In genomic region chr3:129441215-129441614, GRCh38 we compare ENCODE assay signal across 8 cellular contexts. TPM values are rescaled to one million over a fixed set of nuclear protein-coding genes. Genes with fewer than 3 reads are reported as not detected.
DNase-seq lines count a peak whose midpoint lies in the region; ATAC-seq and TF ChIP-seq lines count a peak whose summit lies in the region.

No MANE protein-coding gene starts in this region.

- no peaks in the 10 kb centered on the region for H3K9me3 ChIP-seq in BLaER1
- H3K9me3 ChIP-seq in body of pancreas: no peaks in the 10 kb centered on the region
- H3K9me3 ChIP-seq in mucosa of stomach (ENCODE audit: control insufficient read depth, low read length): no peaks in the 10 kb centered on the region

- intact Hi-C loops in body of pancreas (cut with DNase I): no loop called here

- peaks cover 43% of the 10 kb centered on the region for H3K79me2 ChIP-seq in KMS-11 (ENCODE audit: insufficient read depth, low read depth)

- peaks cover 52% of the 10 kb centered on the region for H3K4me1 ChIP-seq in BLaER1
- peaks cover 38% of the 10 kb centered on the region for H3K4me1 ChIP-seq in KMS-11 (ENCODE audit: low read depth, poor library complexity, severe bottlenecking)
- H3K4me1 ChIP-seq in body of pancreas: peaks cover 76% of the 10 kb centered on the region
- peaks cover 30% of the 10 kb centered on the region for H3K4me1 ChIP-seq in mucosa of stomach (ENCODE audit: control insufficient read depth, insufficient read depth, low read length)

- no peak for TF ChIP-seq CTCF in KMS-11 (conservative IDR thresholded peaks at IDR 0.05; ENCODE audit: low read depth, low read length)
- no peak for TF ChIP-seq CTCF in body of pancreas (IDR thresholded peaks at IDR 0.05)

- peak overlapping the region; percentile 94 for H3K4me2 ChIP-seq in BLaER1
- peak overlapping the region; percentile 63 for H3K4me2 ChIP-seq in KMS-11

- ATAC-seq in body of pancreas: no peak
- ATAC-seq in HG02759 (IDR thresholded peaks at IDR 0.05; ENCODE audit: unreplicated experiment): no peak

- H3K27me3 ChIP-seq in BLaER1: no peaks in the 10 kb centered on the region
- H3K27me3 ChIP-seq in KMS-11 (ENCODE audit: insufficient read depth, low read depth): no peaks in the 10 kb centered on the region
- no peaks in the 10 kb centered on the region for H3K27me3 ChIP-seq in body of pancreas
- H3K27me3 ChIP-seq in mucosa of stomach (ENCODE audit: control insufficient read depth, insufficient read depth, low read length): no peaks in the 10 kb centered on the region

- H3K9ac ChIP-seq in BLaER1 (peak overlapping the region; percentile 89), KMS-11 (peak overlapping the region; percentile 75; the same call in 1 of the 2 replicates), mucosa of stomach (ENCODE audit: low read length) (peak overlapping the region; percentile 69)

- no peak for TF ChIP-seq POLR2A in body of pancreas (IDR thresholded peaks at IDR 0.05)

- peak overlapping the region; percentile 92 for H3K27ac ChIP-seq in BLaER1
- peak overlapping the region; percentile 85 for H3K27ac ChIP-seq in KMS-11
- H3K27ac ChIP-seq in body of pancreas: peak overlapping the region in 3 of 4 donors; percentile 83 to 93 (median 89)

- peak overlapping the region; percentile 87 for H3K4me3 ChIP-seq in BLaER1
- H3K4me3 ChIP-seq in KMS-11 (IDR thresholded peaks at IDR 0.05; ENCODE audit: insufficient read depth, low read depth, low read length): no peak overlapping the region
- no peak overlapping the region for H3K4me3 ChIP-seq in body of pancreas
- peak overlapping the region; percentile 88 for H3K4me3 ChIP-seq in mucosa of stomach (ENCODE audit: low read length)

- H3K36me3 ChIP-seq in BLaER1: peaks cover 20% of the 10 kb centered on the region
- H3K36me3 ChIP-seq in KMS-11 (ENCODE audit: insufficient read depth): no peaks in the 10 kb centered on the region
- no peaks in the 10 kb centered on the region for H3K36me3 ChIP-seq in body of pancreas (replicated peaks in 1 of 2; ENCODE audit: insufficient read depth in 1 of 2, low read depth in 2 of 2)
- H3K36me3 ChIP-seq in mucosa of stomach (ENCODE audit: control insufficient read depth, insufficient read depth, low read length): no peaks in the 10 kb centered on the region

- H2AFZ ChIP-seq in KMS-11 (ENCODE audit: low read depth): peak overlapping the region; percentile 68

- DNase-seq in body of pancreas (no peak), AG08395 (ENCODE audit: low spot score) (no peak), NCI-H1436 (lab: John Stamatoyannopoulos, UW) (no peak), COLO668 (lab: John Stamatoyannopoulos, UW; ENCODE audit: unreplicated experiment) (no peak)

- WGBS in body of pancreas, 2 donors: 26 to 30% methylated on average over 9 of the region's 9 CpGs

- H4K20me1 ChIP-seq in BLaER1: no peaks in the 10 kb centered on the region
- no peaks in the 10 kb centered on the region for H4K20me1 ChIP-seq in KMS-11 (ENCODE audit: insufficient read depth)

RNA-seq across cellular contexts. Expression of gene IFT122, which starts 1.2 kb away (rescaled TPM):
- 10 to 100 TPM; 10.5 to 34.8 TPM for total RNA-seq in body of pancreas

RNA-seq across cellular contexts. Expression of gene MBD4, which starts 1.5 kb away (rescaled TPM):
- total RNA-seq in body of pancreas: 10 to 100 TPM; 18.7 to 23.1 TPM

RNA-seq across cellular contexts. Expression of gene EFCAB12, which starts 12.8 kb away (rescaled TPM):
- total RNA-seq in body of pancreas: 1 to 10 TPM in 1 of 2 donors, under 1 TPM in 1; under 0.01 to 1.3 TPM

Comparison
In these comparisons a context has a peak if more than half of its experiments do, and no peak if none do; other contexts are left out.
1. H3K4me3 ChIP-seq: peak in BLaER1 (single experiment) and mucosa of stomach (single experiment); none in KMS-11 (single experiment) and body of pancreas (0 of 2).
2. Peak in every context shown above with its lines, with median percentiles within 50 percentile points of each other: H3K27ac ChIP-seq and H3K9ac ChIP-seq.